1 cellular context compared by ENCODE assay signal in the genomic region with DNA sequence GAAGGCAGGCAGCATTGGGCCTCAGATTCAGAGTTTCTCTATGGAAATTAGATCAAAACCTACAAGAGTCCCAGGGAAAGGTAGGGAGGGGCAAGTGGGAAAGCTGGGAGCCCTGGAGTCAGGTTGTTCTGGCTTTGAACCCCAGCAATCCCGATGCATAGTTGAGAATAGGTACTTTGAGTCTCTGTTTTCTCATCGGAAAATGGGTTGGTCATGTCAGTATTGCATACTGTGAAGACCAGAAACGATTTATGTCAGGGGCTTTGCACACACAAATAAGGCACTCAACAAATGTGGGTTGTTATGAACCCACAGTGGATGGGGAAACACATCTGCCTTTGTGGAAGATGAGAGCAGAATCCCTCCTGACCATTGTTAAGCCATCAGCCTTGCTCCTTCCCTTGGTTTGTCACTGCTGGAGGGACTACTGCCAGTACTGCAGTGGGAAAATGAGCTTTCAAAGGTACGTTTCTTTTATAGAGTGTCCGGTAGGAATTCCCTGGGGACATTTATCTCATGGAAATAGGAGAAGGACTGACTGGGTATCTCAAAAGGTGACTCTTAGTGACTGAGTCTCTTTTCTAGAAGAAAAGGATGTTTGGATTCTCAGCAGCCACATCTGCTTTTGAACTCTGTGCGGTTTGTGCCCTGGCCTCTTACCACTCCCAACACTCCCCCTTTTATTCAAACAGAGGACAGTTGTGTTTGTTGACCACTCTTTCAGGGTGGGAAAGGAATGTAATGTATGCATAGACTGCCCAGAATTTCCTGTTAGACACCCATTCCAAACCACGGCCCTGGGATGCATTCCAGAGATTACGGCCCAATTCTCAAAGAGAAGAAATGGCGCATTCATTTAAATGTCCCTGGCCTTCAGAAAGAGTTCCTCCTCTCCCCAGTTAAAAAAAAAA.
TF ChIP-seq lines count a peak whose summit lies in the region.

No MANE protein-coding gene starts in this region.

TF ChIP-seq in HepG2, 621 proteins besides CTCF, POLR2A, EP300 and RAD21 (continued from another document and continues in another):
- TF ChIP-seq, protein P1, sequence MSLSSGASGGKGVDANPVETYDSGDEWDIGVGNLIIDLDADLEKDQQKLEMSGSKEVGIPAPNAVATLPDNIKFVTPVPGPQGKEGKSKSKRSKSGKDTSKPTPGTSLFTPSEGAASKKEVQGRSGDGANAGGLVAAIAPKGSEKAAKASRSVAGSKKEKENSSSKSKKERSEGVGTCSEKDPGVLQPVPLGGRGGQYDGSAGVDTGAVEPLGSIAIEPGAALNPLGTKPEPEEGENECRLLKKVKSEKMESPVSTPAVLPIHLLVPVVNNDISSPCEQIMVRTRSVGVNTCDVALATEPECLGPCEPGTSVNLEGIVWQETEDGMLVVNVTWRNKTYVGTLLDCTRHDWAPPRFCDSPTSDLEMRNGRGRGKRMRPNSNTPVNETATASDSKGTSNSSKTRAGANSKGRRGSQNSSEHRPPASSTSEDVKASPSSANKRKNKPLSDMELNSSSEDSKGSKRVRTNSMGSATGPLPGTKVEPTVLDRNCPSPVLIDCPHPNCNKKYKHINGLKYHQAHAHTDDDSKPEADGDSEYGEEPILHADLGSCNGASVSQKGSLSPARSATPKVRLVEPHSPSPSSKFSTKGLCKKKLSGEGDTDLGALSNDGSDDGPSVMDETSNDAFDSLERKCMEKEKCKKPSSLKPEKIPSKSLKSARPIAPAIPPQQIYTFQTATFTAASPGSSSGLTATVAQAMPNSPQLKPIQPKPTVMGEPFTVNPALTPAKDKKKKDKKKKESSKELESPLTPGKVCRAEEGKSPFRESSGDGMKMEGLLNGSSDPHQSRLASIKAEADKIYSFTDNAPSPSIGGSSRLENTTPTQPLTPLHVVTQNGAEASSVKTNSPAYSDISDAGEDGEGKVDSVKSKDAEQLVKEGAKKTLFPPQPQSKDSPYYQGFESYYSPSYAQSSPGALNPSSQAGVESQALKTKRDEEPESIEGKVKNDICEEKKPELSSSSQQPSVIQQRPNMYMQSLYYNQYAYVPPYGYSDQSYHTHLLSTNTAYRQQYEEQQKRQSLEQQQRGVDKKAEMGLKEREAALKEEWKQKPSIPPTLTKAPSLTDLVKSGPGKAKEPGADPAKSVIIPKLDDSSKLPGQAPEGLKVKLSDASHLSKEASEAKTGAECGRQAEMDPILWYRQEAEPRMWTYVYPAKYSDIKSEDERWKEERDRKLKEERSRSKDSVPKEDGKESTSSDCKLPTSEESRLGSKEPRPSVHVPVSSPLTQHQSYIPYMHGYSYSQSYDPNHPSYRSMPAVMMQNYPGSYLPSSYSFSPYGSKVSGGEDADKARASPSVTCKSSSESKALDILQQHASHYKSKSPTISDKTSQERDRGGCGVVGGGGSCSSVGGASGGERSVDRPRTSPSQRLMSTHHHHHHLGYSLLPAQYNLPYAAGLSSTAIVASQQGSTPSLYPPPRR (CRISPR knock-in tag; IDR thresholded peaks at IDR 0.05; ENCODE audit: borderline replicate concordance) = peak; percentile 74; the same call in 1 of the 2 replicates
- TF ChIP-seq HDAC1 (CRISPR knock-in tag; IDR thresholded peaks at IDR 0.05) = no peak
- TF ChIP-seq MTA3 (CRISPR knock-in tag; IDR thresholded peaks at IDR 0.05) = no peak
- TF ChIP-seq CHD2 (IDR thresholded peaks at IDR 0.05; ENCODE audit: low read depth, low read length) = no peak
- TF ChIP-seq FOXO1 (CRISPR knock-in tag; IDR thresholded peaks at IDR 0.05) = peak; percentile 85
- no peak for TF ChIP-seq NFE2L1 (CRISPR knock-in tag; IDR thresholded peaks at IDR 0.05; ENCODE audit: borderline replicate concordance)
- TF ChIP-seq ZNF33A (CRISPR knock-in tag; IDR thresholded peaks at IDR 0.05; ENCODE audit: borderline replicate concordance) = no peak
- no peak for TF ChIP-seq ZNF605 (CRISPR knock-in tag; IDR thresholded peaks at IDR 0.05)
- TF ChIP-seq CENPT (CRISPR knock-in tag; IDR thresholded peaks at IDR 0.05; ENCODE audit: low read depth) = no peak
- no peak for TF ChIP-seq ZNF256 (CRISPR knock-in tag; conservative IDR thresholded peaks at IDR 0.05)
- 0 out of 2 replicates have a peak, but pooled peaks have one; percentile 12 for TF ChIP-seq STAG1 (CRISPR knock-in tag; IDR thresholded peaks at IDR 0.05)
- TF ChIP-seq CEBPB (IDR thresholded peaks at IDR 0.05; ENCODE audit: borderline replicate concordance, low read depth, low read length) = no peak
- TF ChIP-seq MEF2D (CRISPR knock-in tag; IDR thresholded peaks at IDR 0.05) = peak; percentile 63; the same call in 1 of the 2 replicates
- TF ChIP-seq ZNF10 (CRISPR knock-in tag; IDR thresholded peaks at IDR 0.05; ENCODE audit: borderline replicate concordance, low read depth) = no peak
- no peak for TF ChIP-seq SMARCC2 (IDR thresholded peaks at IDR 0.05)
- TF ChIP-seq FOXK1 (CRISPR knock-in tag; IDR thresholded peaks at IDR 0.05; ENCODE audit: borderline replicate concordance, low read depth) = peak; percentile 28; the same call in 1 of the 2 replicates
- TF ChIP-seq ZFP36 (IDR thresholded peaks at IDR 0.05; ENCODE audit: borderline replicate concordance, low read depth, low read length, partially characterized antibody) = no peak
- TF ChIP-seq, protein P2, sequence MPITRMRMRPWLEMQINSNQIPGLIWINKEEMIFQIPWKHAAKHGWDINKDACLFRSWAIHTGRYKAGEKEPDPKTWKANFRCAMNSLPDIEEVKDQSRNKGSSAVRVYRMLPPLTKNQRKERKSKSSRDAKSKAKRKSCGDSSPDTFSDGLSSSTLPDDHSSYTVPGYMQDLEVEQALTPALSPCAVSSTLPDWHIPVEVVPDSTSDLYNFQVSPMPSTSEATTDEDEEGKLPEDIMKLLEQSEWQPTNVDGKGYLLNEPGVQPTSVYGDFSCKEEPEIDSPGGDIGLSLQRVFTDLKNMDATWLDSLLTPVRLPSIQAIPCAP (CRISPR knock-in tag; IDR thresholded peaks at IDR 0.05; ENCODE audit: low read depth) = no peak
- no peak for TF ChIP-seq SMC3 (IDR thresholded peaks at IDR 0.05; ENCODE audit: low read length)
- TF ChIP-seq ATRX (CRISPR knock-in tag; IDR thresholded peaks at IDR 0.05; ENCODE audit: borderline replicate concordance) = no peak
- TF ChIP-seq CHD4 (IDR thresholded peaks at IDR 0.05; ENCODE audit: borderline replicate concordance, low read length) = no peak
- TF ChIP-seq, protein P3, sequence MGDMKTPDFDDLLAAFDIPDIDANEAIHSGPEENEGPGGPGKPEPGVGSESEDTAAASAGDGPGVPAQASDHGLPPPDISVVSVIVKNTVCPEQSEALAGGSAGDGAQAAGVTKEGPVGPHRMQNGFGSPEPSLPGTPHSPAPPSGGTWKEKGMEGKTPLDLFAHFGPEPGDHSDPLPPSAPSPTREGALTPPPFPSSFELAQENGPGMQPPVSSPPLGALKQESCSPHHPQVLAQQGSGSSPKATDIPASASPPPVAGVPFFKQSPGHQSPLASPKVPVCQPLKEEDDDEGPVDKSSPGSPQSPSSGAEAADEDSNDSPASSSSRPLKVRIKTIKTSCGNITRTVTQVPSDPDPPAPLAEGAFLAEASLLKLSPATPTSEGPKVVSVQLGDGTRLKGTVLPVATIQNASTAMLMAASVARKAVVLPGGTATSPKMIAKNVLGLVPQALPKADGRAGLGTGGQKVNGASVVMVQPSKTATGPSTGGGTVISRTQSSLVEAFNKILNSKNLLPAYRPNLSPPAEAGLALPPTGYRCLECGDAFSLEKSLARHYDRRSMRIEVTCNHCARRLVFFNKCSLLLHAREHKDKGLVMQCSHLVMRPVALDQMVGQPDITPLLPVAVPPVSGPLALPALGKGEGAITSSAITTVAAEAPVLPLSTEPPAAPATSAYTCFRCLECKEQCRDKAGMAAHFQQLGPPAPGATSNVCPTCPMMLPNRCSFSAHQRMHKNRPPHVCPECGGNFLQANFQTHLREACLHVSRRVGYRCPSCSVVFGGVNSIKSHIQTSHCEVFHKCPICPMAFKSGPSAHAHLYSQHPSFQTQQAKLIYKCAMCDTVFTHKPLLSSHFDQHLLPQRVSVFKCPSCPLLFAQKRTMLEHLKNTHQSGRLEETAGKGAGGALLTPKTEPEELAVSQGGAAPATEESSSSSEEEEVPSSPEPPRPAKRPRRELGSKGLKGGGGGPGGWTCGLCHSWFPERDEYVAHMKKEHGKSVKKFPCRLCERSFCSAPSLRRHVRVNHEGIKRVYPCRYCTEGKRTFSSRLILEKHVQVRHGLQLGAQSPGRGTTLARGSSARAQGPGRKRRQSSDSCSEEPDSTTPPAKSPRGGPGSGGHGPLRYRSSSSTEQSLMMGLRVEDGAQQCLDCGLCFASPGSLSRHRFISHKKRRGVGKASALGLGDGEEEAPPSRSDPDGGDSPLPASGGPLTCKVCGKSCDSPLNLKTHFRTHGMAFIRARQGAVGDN (CRISPR knock-in tag; IDR thresholded peaks at IDR 0.05) = no peak
- TF ChIP-seq, protein P4, sequence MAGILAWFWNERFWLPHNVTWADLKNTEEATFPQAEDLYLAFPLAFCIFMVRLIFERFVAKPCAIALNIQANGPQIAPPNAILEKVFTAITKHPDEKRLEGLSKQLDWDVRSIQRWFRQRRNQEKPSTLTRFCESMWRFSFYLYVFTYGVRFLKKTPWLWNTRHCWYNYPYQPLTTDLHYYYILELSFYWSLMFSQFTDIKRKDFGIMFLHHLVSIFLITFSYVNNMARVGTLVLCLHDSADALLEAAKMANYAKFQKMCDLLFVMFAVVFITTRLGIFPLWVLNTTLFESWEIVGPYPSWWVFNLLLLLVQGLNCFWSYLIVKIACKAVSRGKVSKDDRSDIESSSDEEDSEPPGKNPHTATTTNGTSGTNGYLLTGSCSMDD (CRISPR knock-in tag; IDR thresholded peaks at IDR 0.05) = no peak
- TF ChIP-seq, protein P5, sequence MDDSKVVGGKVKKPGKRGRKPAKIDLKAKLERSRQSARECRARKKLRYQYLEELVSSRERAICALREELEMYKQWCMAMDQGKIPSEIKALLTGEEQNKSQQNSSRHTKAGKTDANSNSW (CRISPR knock-in tag; IDR thresholded peaks at IDR 0.05; ENCODE audit: borderline replicate concordance) = no peak
- TF ChIP-seq ESRRA (CRISPR knock-in tag; IDR thresholded peaks at IDR 0.05; ENCODE audit: low read depth) = no peak
- TF ChIP-seq ZBTB7B (CRISPR knock-in tag; IDR thresholded peaks at IDR 0.05) = peak; percentile 54; the same call in 1 of the 2 replicates
- no peak for TF ChIP-seq ZNF883 (CRISPR knock-in tag; IDR thresholded peaks at IDR 0.05; ENCODE audit: not compliant biosample characterization)
- TF ChIP-seq ZFP90 (CRISPR knock-in tag; IDR thresholded peaks at IDR 0.05; ENCODE audit: borderline replicate concordance) = no peak
- TF ChIP-seq ZC3H13 (CRISPR knock-in tag; IDR thresholded peaks at IDR 0.05) = no peak
- no peak for TF ChIP-seq HOXA9 (CRISPR knock-in tag; IDR thresholded peaks at IDR 0.05; ENCODE audit: borderline replicate concordance)
- TF ChIP-seq, protein P6, sequence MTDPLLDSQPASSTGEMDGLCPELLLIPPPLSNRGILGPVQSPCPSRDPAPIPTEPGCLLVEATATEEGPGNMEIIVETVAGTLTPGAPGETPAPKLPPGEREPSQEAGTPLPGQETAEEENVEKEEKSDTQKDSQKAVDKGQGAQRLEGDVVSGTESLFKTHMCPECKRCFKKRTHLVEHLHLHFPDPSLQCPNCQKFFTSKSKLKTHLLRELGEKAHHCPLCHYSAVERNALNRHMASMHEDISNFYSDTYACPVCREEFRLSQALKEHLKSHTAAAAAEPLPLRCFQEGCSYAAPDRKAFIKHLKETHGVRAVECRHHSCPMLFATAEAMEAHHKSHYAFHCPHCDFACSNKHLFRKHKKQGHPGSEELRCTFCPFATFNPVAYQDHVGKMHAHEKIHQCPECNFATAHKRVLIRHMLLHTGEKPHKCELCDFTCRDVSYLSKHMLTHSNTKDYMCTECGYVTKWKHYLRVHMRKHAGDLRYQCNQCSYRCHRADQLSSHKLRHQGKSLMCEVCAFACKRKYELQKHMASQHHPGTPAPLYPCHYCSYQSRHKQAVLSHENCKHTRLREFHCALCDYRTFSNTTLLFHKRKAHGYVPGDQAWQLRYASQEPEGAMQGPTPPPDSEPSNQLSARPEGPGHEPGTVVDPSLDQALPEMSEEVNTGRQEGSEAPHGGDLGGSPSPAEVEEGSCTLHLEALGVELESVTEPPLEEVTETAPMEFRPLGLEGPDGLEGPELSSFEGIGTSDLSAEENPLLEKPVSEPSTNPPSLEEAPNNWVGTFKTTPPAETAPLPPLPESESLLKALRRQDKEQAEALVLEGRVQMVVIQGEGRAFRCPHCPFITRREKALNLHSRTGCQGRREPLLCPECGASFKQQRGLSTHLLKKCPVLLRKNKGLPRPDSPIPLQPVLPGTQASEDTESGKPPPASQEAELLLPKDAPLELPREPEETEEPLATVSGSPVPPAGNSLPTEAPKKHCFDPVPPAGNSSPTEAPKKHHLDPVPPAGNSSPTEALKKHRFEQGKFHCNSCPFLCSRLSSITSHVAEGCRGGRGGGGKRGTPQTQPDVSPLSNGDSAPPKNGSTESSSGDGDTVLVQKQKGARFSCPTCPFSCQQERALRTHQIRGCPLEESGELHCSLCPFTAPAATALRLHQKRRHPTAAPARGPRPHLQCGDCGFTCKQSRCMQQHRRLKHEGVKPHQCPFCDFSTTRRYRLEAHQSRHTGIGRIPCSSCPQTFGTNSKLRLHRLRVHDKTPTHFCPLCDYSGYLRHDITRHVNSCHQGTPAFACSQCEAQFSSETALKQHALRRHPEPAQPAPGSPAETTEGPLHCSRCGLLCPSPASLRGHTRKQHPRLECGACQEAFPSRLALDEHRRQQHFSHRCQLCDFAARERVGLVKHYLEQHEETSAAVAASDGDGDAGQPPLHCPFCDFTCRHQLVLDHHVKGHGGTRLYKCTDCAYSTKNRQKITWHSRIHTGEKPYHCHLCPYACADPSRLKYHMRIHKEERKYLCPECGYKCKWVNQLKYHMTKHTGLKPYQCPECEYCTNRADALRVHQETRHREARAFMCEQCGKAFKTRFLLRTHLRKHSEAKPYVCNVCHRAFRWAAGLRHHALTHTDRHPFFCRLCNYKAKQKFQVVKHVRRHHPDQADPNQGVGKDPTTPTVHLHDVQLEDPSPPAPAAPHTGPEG (CRISPR knock-in tag; IDR thresholded peaks at IDR 0.05) = no peak
- TF ChIP-seq ZNF724P (CRISPR knock-in tag; IDR thresholded peaks at IDR 0.05; ENCODE audit: borderline replicate concordance) = no peak
- TF ChIP-seq, protein P7, sequence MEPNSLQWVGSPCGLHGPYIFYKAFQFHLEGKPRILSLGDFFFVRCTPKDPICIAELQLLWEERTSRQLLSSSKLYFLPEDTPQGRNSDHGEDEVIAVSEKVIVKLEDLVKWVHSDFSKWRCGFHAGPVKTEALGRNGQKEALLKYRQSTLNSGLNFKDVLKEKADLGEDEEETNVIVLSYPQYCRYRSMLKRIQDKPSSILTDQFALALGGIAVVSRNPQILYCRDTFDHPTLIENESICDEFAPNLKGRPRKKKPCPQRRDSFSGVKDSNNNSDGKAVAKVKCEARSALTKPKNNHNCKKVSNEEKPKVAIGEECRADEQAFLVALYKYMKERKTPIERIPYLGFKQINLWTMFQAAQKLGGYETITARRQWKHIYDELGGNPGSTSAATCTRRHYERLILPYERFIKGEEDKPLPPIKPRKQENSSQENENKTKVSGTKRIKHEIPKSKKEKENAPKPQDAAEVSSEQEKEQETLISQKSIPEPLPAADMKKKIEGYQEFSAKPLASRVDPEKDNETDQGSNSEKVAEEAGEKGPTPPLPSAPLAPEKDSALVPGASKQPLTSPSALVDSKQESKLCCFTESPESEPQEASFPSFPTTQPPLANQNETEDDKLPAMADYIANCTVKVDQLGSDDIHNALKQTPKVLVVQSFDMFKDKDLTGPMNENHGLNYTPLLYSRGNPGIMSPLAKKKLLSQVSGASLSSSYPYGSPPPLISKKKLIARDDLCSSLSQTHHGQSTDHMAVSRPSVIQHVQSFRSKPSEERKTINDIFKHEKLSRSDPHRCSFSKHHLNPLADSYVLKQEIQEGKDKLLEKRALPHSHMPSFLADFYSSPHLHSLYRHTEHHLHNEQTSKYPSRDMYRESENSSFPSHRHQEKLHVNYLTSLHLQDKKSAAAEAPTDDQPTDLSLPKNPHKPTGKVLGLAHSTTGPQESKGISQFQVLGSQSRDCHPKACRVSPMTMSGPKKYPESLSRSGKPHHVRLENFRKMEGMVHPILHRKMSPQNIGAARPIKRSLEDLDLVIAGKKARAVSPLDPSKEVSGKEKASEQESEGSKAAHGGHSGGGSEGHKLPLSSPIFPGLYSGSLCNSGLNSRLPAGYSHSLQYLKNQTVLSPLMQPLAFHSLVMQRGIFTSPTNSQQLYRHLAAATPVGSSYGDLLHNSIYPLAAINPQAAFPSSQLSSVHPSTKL (CRISPR knock-in tag; IDR thresholded peaks at IDR 0.05) = peak; percentile 90
- no peak; the same call in 1 of the 2 replicates for TF ChIP-seq MED13 (CRISPR knock-in tag; IDR thresholded peaks at IDR 0.05)
